ENCODE assay signal across 1 cellular context in genomic region chr12:49346659-49347306, GRCh38.
TF ChIP-seq lines count a peak whose summit lies in the region.

Gene DNAJC22 (plus strand): TSS chr12:49346888. CDS start chr12:49348873, 1,985 bp downstream.

TF ChIP-seq in SK-N-SH, 30 proteins besides CTCF, POLR2A, EP300 and RAD21 (continued from another document):
- TF ChIP-seq REST (IDR thresholded peaks at IDR 0.05; ENCODE audit: low read depth, low read length): no peak
- TF ChIP-seq SIN3A (IDR thresholded peaks at IDR 0.05; ENCODE audit: borderline replicate concordance, low read depth, low read length): no peak
- no peak for TF ChIP-seq CHD2 (IDR thresholded peaks at IDR 0.05; ENCODE audit: low read length, partially characterized antibody)
- no peak for TF ChIP-seq PBX3 (IDR thresholded peaks at IDR 0.05)
- no peak for TF ChIP-seq RCOR1 (IDR thresholded peaks at IDR 0.05; ENCODE audit: low read length)
- TF ChIP-seq FOXJ3 (CRISPR knock-in tag; IDR thresholded peaks at IDR 0.05): no peak
- TF ChIP-seq EZH2phosphoT487 (IDR thresholded peaks at IDR 0.05; ENCODE audit: borderline replicate concordance, low read depth): no peak
- TF ChIP-seq FOSL2 (IDR thresholded peaks at IDR 0.05; ENCODE audit: borderline replicate concordance, low read depth): no peak
- no peak for TF ChIP-seq GATA2 (CRISPR knock-in tag; IDR thresholded peaks at IDR 0.05)
TF ChIP-seq in SK-N-SH: peak in this region for 0.
